ENCODE assay signal across 21 cellular contexts in genomic region chr1:221454096-221454495, GRCh38.
"Had no signal": no experiment of that assay in that cellular context is flagged by ENCODE, and none has a peak within 500 bp of the region (broad histone marks: within the 10 kb centered on the region; RNA-seq: fewer than 3 reads in every experiment).

No MANE protein-coding gene starts in this region.

- H3K9me2 ChIP-seq: SK-N-SH had no signal

- DNase-seq: IMR-90, Kasumi-1, MM.1S, NCI-H1092 treated with DMSO at 0.1 percent for 48 hours, NCI-H1436, NCI-H187, NCI-H2029, NCI-H2081 treated with DMSO at 0.1 percent for 48 hours, NCI-H2171, NCI-H226, NCI-H446, NCI-H510A, NCI-H524 treated with DMSO at 0.1 percent for 48 hours, NCI-H69, NCI-H774, Right ventricle myocardium superior, RPMI8226, SIG-M5, SK-N-SH, SW 1271 had no signal

- H3K9ac ChIP-seq: KMS-11, SK-N-SH had no signal

- H3K27ac ChIP-seq: KMS-11 had no signal

- H3K4me2 ChIP-seq: KMS-11, SK-N-SH had no signal

- H3K9me3 ChIP-seq: SK-N-SH had no signal
